Comparison of ENCODE assay signal across 8 cellular contexts in genomic region chr12:30755395-30755762, GRCh38. TPM values are rescaled to one million over a fixed set of nuclear protein-coding genes. Genes with fewer than 3 reads are reported as not detected.
DNase-seq lines count a peak whose midpoint lies in the region; ATAC-seq and TF ChIP-seq lines count a peak whose summit lies in the region.

No MANE protein-coding gene starts in this region.

- H3K9me3 ChIP-seq in A673 (ENCODE audit: low read depth, low read length, poor library complexity, severe bottlenecking), result no peaks in the 10 kb centered on the region
- H3K9me3 ChIP-seq in muscle layer of colon (ENCODE audit: low read length), result no peaks in the 10 kb centered on the region

- H3K27ac ChIP-seq in A673 (ENCODE audit: low read depth, low read length, poor library complexity, severe bottlenecking), result no peak overlapping the region
- peak overlapping the region; percentile 90 for H3K27ac ChIP-seq in muscle layer of colon (ENCODE audit: low read depth, low read length)
- H3K27ac ChIP-seq in foreskin keratinocyte, result no peak overlapping the region

- H3K4me1 ChIP-seq in A673 (ENCODE audit: insufficient read depth, low read length, poor library complexity, severe bottlenecking) (peaks cover 15% of the 10 kb centered on the region), muscle layer of colon (ENCODE audit: insufficient read depth, low read length) (peaks cover 14% of the 10 kb centered on the region), foreskin keratinocyte (peaks cover 5% of the 10 kb centered on the region)

- POLR2A ChIA-PET in A673 (lab: Charles Lee; ENCODE audit: low non-redundant PET), result interaction anchor here (0.6 to 0.8 kb wide), 2 partner anchors 21 to 40 kb away, joined by 3 read pairs; no protein-coding TSS in a partner anchor

- DNase-seq in A673 (ENCODE audit: low spot score) (no peak), chondrocyte (ENCODE audit: low spot score) (no peak), foreskin keratinocyte (no peak), ureter (ENCODE audit: low spot score) (no peak)
- no peak for DNase-seq in Jurkat, Clone E6-1 (ENCODE audit: low read depth, low spot score)

- TF ChIP-seq CTCF in A673 (conservative IDR thresholded peaks at IDR 0.05; ENCODE audit: low read depth, low read length) (no peak), chondrocyte (IDR thresholded peaks at IDR 0.05) (no peak), foreskin keratinocyte (conservative IDR thresholded peaks at IDR 0.05) (no peak)

- intact Hi-C loops in A673 (cut with micrococcal nuclease; ENCODE audit: unreplicated experiment), result loop anchor here (2.0 kb wide), 1 partner anchor 39 kb away; no protein-coding TSS in a partner anchor

- H3K4me3 Mint-ChIP-seq in chondrocyte (ENCODE audit: unreplicated experiment), result peak overlapping the region; percentile 95

- no peaks in the 10 kb centered on the region for H3K36me3 ChIP-seq in A673 (ENCODE audit: insufficient read depth, low read length, poor library complexity, severe bottlenecking)
- no peaks in the 10 kb centered on the region for H3K36me3 ChIP-seq in muscle layer of colon (ENCODE audit: insufficient read depth, low read length)

- ATAC-seq in GM18502 (IDR thresholded peaks at IDR 0.05; ENCODE audit: poor library complexity, unreplicated experiment), result no peak
- ATAC-seq in foreskin keratinocyte, result no peak
- no peak for ATAC-seq in HG02642 (IDR thresholded peaks at IDR 0.05; ENCODE audit: poor library complexity, unreplicated experiment)

- peak overlapping the region; percentile 93 for H3K9ac ChIP-seq in muscle layer of colon (ENCODE audit: low read length)

- peak overlapping the region; percentile 83 for H3K4me3 ChIP-seq in A673 (ENCODE audit: low read depth, low read length, poor library complexity, severe bottlenecking)
- peak overlapping the region; percentile 69 for H3K4me3 ChIP-seq in Jurkat, Clone E6-1 (ENCODE audit: low read length)
- peak overlapping the region; percentile 58 to 86 for H3K4me3 ChIP-seq in muscle layer of colon (ENCODE audit: low read depth in 1 of 2, low read length in 2 of 2)

- CTCF ChIA-PET in A673 (lab: Charles Lee), result no interaction called here

- peaks cover 2% of the 10 kb centered on the region for H3K36me3 Mint-ChIP-seq in chondrocyte (ENCODE audit: low read depth)

- H3K4me1 Mint-ChIP-seq in chondrocyte (ENCODE audit: low read depth), result peaks cover 34% of the 10 kb centered on the region

- H3K27ac Mint-ChIP-seq in chondrocyte (ENCODE audit: unreplicated experiment), result peak overlapping the region; percentile 45

- no TSS peak for BruUV-seq in A673 (replicated peaks; lab: Mats Ljungman, UMichigan)

- H3K9me3 Mint-ChIP-seq in chondrocyte (ENCODE audit: low read depth), result no peaks in the 10 kb centered on the region

- H3K27me3 Mint-ChIP-seq in chondrocyte (ENCODE audit: low read depth), result no peaks in the 10 kb centered on the region

- no peaks in the 10 kb centered on the region for H3K27me3 ChIP-seq in A673 (replicated peaks; ENCODE audit: insufficient read depth, low read depth, low read length, poor library complexity)
- no peaks in the 10 kb centered on the region for H3K27me3 ChIP-seq in muscle layer of colon (ENCODE audit: control insufficient read depth in 1 of 2, insufficient read depth in 2 of 2, low read length in 2 of 2)
- H3K27me3 ChIP-seq in foreskin keratinocyte, result no peaks in the 10 kb centered on the region

RNA-seq across cellular contexts. Expression of gene CAPRIN2, which starts 0.6 kb away (rescaled TPM):
- total RNA-seq in A673 (2021) (16.4 and 16.7 TPM in 2 replicates), chondrocyte (23.7 to 28.3 TPM (median 25.3 TPM) in 3 replicates), foreskin keratinocyte (18.9 and 20.4 TPM in 2 replicates), ureter (32.0 TPM)
- polyA plus RNA-seq in Jurkat, Clone E6-1 (2012; ENCODE audit: insufficient read depth, insufficient read length), result 14.6 TPM
- polyA plus RNA-seq in foreskin keratinocyte, result 6.7 and 7.7 TPM in 2 replicates

RNA-seq across cellular contexts. Expression of gene IPO8, which starts 59.7 kb away (rescaled TPM):
- 37.9 and 42.7 TPM in 2 replicates for total RNA-seq in A673 (2021)
- polyA plus RNA-seq in Jurkat, Clone E6-1 (2012; ENCODE audit: insufficient read depth, insufficient read length), result 31.2 TPM
- 33.9 to 45.4 TPM (median 34.0 TPM) in 3 replicates for total RNA-seq in chondrocyte
- total RNA-seq in foreskin keratinocyte, result 34.0 and 37.8 TPM in 2 replicates
- polyA plus RNA-seq in foreskin keratinocyte, result 8.4 and 9.1 TPM in 2 replicates
- 52.3 TPM for total RNA-seq in ureter
